Comparison of ENCODE assay signal across 1 cellular context in the genomic region with DNA sequence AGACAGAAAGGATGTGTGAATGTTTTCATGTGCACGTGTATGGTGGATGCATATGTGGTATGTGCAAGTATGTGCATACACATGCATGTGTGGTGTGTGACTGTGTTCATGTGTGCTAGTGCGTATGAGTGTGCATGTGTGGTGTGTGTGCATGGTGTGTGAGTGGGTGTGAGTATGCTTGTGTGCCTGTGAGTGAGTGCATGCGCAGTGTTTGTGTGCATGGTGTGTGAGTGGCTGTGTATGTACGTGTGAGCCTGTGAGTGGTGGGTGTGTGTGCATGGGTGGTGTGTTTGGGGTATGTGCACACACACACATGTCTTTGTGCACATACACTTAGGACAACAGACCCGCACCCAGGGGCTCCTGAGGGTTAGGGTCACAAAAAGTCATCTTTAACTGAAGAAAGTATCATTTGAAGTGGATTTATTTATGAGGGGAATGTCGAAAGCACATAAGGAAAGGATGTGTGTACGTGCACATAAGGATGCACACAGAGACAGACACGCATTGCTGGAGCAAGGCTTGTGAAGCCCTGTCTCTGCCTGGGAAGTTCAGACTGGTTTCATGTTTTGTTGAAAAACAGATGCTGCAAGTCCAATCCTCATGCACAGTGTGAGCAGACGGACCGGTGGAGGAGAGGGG.
TF ChIP-seq lines count a peak whose summit lies in the region.

No MANE protein-coding gene starts in this region.

TF ChIP-seq in IMR-90, 13 proteins besides CTCF, POLR2A, EP300 and RAD21:
- TF ChIP-seq, protein P1, sequence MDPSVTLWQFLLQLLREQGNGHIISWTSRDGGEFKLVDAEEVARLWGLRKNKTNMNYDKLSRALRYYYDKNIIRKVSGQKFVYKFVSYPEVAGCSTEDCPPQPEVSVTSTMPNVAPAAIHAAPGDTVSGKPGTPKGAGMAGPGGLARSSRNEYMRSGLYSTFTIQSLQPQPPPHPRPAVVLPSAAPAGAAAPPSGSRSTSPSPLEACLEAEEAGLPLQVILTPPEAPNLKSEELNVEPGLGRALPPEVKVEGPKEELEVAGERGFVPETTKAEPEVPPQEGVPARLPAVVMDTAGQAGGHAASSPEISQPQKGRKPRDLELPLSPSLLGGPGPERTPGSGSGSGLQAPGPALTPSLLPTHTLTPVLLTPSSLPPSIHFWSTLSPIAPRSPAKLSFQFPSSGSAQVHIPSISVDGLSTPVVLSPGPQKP (IDR thresholded peaks at IDR 0.05; ENCODE audit: borderline replicate concordance, low read depth, low read length): no peak
- no peak for TF ChIP-seq MAFK (IDR thresholded peaks at IDR 0.05; ENCODE audit: low read depth, low read length)
- no peak for TF ChIP-seq NFE2L2 (IDR thresholded peaks at IDR 0.05; ENCODE audit: low read depth, low read length)
- TF ChIP-seq RFX5 (IDR thresholded peaks at IDR 0.05; ENCODE audit: low read depth, low read length): no peak
